In the genomic region with DNA sequence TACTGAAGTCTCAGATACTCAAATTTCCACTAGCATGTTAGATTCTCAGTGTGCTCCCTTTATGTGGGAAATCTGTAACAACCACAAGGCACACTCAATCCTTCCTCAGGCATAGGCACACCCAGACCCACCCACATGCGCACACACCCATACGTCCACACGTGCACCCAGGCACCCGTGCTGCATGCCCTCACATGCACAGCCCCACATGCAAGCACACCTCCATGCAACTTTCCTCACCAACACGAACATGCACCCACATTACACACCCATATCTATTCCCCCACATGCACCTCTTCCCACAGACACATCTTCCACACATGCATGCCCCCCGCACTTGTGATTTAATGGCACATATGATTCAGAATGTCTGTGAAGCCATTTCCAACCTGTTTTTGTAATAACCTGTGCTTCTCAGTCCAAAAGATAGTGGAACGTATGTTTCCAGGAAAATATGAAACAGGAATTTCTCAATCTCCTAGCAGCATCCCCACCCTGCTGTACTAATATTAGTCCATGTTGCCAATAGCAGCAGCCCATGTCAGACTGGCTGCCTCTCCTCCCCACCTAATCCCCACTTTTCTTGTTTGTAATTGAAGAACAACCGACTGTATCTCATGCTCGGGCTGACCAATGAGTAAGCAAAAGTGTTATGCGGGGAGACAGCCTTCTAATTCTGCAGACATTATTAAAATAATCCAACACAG, we compare ENCODE assay signal across 20 cellular contexts. TPM values are rescaled to one million over a fixed set of nuclear protein-coding genes. Genes with fewer than 3 reads are reported as not detected.
DNase-seq lines count a peak whose midpoint lies in the region; ATAC-seq and TF ChIP-seq lines count a peak whose summit lies in the region.
"Had no signal": no experiment of that assay in that cellular context is flagged by ENCODE, and none has a peak within 500 bp of the region (broad histone marks: within the 10 kb centered on the region; RNA-seq: fewer than 3 reads in every experiment).

No MANE protein-coding gene starts in this region.

- H3K36me3 ChIP-seq in HEK293 (ENCODE audit: control insufficient read depth in 2 of 2, insufficient read depth in 1 of 2, low read length in 2 of 2), result no peaks in the 10 kb centered on the region
- H3K36me3 ChIP-seq in RWPE2 (ENCODE audit: low read depth), result no peaks in the 10 kb centered on the region
- no peaks in the 10 kb centered on the region for H3K36me3 ChIP-seq in esophagus (ENCODE audit: control insufficient read depth in 2 of 2, insufficient read depth in 2 of 2, low read length in 1 of 2)
- H3K36me3 ChIP-seq: SJCRH30 had no signal

- CTCF ChIA-PET in HEK293 (lab: Yijun Ruan, JAX), result interaction anchor here (2.3 to 6.0 kb wide), 2 partner anchors 15 to 81 kb away, joined by 9 to 23 read pairs; no protein-coding TSS in a partner anchor
- CTCF ChIA-PET in activated naive CD4-positive, alpha-beta T cell treated with anti-CD3 and anti-CD28 coated beads, Interleukin-2, amount 10 ng/mL, durations not matched to agents 7 days and 5 days (lab: Charles Lee), result no interaction called here

- no peak overlapping the region for H3K27ac Mint-ChIP-seq in activated naive CD4-positive, alpha-beta T cell treated with anti-CD3 and anti-CD28 coated beads, Interleukin-2, amount 10 ng/mL, durations not matched to agents 7 days and 5 days
- H3K27ac Mint-ChIP-seq: H9, HFFc6 had no signal

- H3K27me3 Mint-ChIP-seq in activated naive CD4-positive, alpha-beta T cell treated with anti-CD3 and anti-CD28 coated beads, Interleukin-2, amount 10 ng/mL, durations not matched to agents 7 days and 5 days, result peaks cover 10% of the 10 kb centered on the region

- POLR2A ChIA-PET in HEK293 (lab: Yijun Ruan, JAX), result no interaction called here

- WGBS in esophagus, 2 donors, result 50 to 57% methylated on average over 10 of the region's 10 CpGs

- H3K36me3 Mint-ChIP-seq in activated naive CD4-positive, alpha-beta T cell treated with anti-CD3 and anti-CD28 coated beads, Interleukin-2, amount 10 ng/mL, durations not matched to agents 7 days and 5 days, result no peaks in the 10 kb centered on the region

- intact Hi-C loops in left colon (cut with DNase I, micrococcal nuclease), result no loop called here

- H3K27ac ChIP-seq in HEK293 (ENCODE audit: extremely low read depth, low read depth, low read length) (no peak overlapping the region), RWPE2 (ENCODE audit: poor library complexity, severe bottlenecking) (no peak overlapping the region), esophagus (ENCODE audit: low read depth in 2 of 2, low read length in 1 of 2) (peak overlapping the region; percentile 44 to 76)
- H3K27ac ChIP-seq: GM23248, SJCRH30 had no signal

- no peak for DNase-seq in RWPE2 (ENCODE audit: low spot score)
- no peak for DNase-seq in left colon
- DNase-seq in activated naive CD4-positive, alpha-beta T cell treated with anti-CD3 and anti-CD28 coated beads, Interleukin-2, amount 10 ng/mL, durations not matched to agents 7 days and 5 days, result no peak
- DNase-seq: Calu3, DND-41, GM23248, H9, HFFc6, IMR-90, KG1, MM.1S, NCI-H2029, NCI-H69, SJCRH30 had no signal

- no peaks in the 10 kb centered on the region for H3K4me1 Mint-ChIP-seq in activated naive CD4-positive, alpha-beta T cell treated with anti-CD3 and anti-CD28 coated beads, Interleukin-2, amount 10 ng/mL, durations not matched to agents 7 days and 5 days
- H3K4me1 Mint-ChIP-seq: H9 had no signal

- H3K9me3 Mint-ChIP-seq in activated naive CD4-positive, alpha-beta T cell treated with anti-CD3 and anti-CD28 coated beads, Interleukin-2, amount 10 ng/mL, durations not matched to agents 7 days and 5 days, result no peaks in the 10 kb centered on the region
- H3K9me3 Mint-ChIP-seq: H9, HFFc6 had no signal

- no peaks in the 10 kb centered on the region for H3K27me3 ChIP-seq in RWPE2 (ENCODE audit: insufficient read depth, poor library complexity, severe bottlenecking)
- no peaks in the 10 kb centered on the region for H3K27me3 ChIP-seq in esophagus (ENCODE audit: control insufficient read depth in 1 of 2, insufficient read depth in 2 of 2, low read length in 2 of 2)

- H3K9me3 ChIP-seq in HEK293 (ENCODE audit: control insufficient read depth, insufficient read depth, low read depth, low read length), result no peaks in the 10 kb centered on the region
- H3K9me3 ChIP-seq in RWPE2 (ENCODE audit: severe bottlenecking), result no peaks in the 10 kb centered on the region
- H3K9me3 ChIP-seq in esophagus (ENCODE audit: control insufficient read depth in 2 of 2, insufficient read depth in 1 of 2, low read depth in 1 of 2, low read length in 1 of 2), result no peaks in the 10 kb centered on the region
- H3K9me3 ChIP-seq: SJCRH30 had no signal

- ATAC-seq in RWPE2 (ENCODE audit: low read depth), result peak; percentile 14; the same call in 1 of the 3 replicates
- peak; percentile 42 for ATAC-seq in left colon
- ATAC-seq in GM18873 (IDR thresholded peaks at IDR 0.05; ENCODE audit: low FRiP score, unreplicated experiment), result no peak
- ATAC-seq in GM19351 (IDR thresholded peaks at IDR 0.05; ENCODE audit: unreplicated experiment), result no peak
- ATAC-seq: Panc1, SK-N-SH treated with all-trans-retinoic acid at 6 μM for 48 hours had no signal

- H3K4me1 ChIP-seq in HEK293 (ENCODE audit: control insufficient read depth, insufficient read depth, low read length) (no peaks in the 10 kb centered on the region), RWPE2 (ENCODE audit: insufficient read depth, poor library complexity, severe bottlenecking) (peaks cover 34% of the 10 kb centered on the region), esophagus (ENCODE audit: control insufficient read depth in 2 of 2, insufficient read depth in 2 of 2, low read length in 1 of 2) (peaks cover 0 to 7% of the 10 kb centered on the region in 2 donors)
- H3K4me1 ChIP-seq: SJCRH30 had no signal

- no peak overlapping the region for H3K4me3 Mint-ChIP-seq in activated naive CD4-positive, alpha-beta T cell treated with anti-CD3 and anti-CD28 coated beads, Interleukin-2, amount 10 ng/mL, durations not matched to agents 7 days and 5 days
- H3K4me3 Mint-ChIP-seq: H9, HFFc6 had no signal

- H3K4me3 ChIP-seq in HEK293 (ENCODE audit: low read depth, low read length) (no peak overlapping the region), RWPE2 (ENCODE audit: severe bottlenecking) (no peak overlapping the region), esophagus (ENCODE audit: low read depth in 1 of 2, low read length in 2 of 2) (no peak overlapping the region)
- H3K4me3 ChIP-seq: GM23248, SJCRH30 had no signal

- TF ChIP-seq CTCF in HEK293 (tag by site-specific recombination; IDR thresholded peaks at IDR 0.05) (no peak), RWPE2 (IDR thresholded peaks at IDR 0.05; ENCODE audit: poor library complexity, severe bottlenecking) (no peak)

TF ChIP-seq in HEK293, 187 proteins besides CTCF, POLR2A, EP300 and RAD21 (continues in another document):
- TF ChIP-seq, protein P1, sequence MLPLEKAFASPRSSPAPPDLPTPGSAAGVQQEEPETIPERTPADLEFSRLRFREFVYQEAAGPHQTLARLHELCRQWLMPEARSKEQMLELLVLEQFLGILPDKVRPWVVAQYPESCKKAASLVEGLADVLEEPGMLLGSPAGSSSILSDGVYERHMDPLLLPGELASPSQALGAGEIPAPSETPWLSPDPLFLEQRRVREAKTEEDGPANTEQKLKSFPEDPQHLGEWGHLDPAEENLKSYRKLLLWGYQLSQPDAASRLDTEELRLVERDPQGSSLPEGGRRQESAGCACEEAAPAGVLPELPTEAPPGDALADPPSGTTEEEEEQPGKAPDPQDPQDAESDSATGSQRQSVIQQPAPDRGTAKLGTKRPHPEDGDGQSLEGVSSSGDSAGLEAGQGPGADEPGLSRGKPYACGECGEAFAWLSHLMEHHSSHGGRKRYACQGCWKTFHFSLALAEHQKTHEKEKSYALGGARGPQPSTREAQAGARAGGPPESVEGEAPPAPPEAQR (tag by site-specific recombination; IDR thresholded peaks at IDR 0.05), result no peak
- TF ChIP-seq, protein P2, sequence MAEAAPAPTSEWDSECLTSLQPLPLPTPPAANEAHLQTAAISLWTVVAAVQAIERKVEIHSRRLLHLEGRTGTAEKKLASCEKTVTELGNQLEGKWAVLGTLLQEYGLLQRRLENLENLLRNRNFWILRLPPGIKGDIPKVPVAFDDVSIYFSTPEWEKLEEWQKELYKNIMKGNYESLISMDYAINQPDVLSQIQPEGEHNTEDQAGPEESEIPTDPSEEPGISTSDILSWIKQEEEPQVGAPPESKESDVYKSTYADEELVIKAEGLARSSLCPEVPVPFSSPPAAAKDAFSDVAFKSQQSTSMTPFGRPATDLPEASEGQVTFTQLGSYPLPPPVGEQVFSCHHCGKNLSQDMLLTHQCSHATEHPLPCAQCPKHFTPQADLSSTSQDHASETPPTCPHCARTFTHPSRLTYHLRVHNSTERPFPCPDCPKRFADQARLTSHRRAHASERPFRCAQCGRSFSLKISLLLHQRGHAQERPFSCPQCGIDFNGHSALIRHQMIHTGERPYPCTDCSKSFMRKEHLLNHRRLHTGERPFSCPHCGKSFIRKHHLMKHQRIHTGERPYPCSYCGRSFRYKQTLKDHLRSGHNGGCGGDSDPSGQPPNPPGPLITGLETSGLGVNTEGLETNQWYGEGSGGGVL (tag by site-specific recombination; IDR thresholded peaks at IDR 0.05), result no peak
- TF ChIP-seq, protein P3, sequence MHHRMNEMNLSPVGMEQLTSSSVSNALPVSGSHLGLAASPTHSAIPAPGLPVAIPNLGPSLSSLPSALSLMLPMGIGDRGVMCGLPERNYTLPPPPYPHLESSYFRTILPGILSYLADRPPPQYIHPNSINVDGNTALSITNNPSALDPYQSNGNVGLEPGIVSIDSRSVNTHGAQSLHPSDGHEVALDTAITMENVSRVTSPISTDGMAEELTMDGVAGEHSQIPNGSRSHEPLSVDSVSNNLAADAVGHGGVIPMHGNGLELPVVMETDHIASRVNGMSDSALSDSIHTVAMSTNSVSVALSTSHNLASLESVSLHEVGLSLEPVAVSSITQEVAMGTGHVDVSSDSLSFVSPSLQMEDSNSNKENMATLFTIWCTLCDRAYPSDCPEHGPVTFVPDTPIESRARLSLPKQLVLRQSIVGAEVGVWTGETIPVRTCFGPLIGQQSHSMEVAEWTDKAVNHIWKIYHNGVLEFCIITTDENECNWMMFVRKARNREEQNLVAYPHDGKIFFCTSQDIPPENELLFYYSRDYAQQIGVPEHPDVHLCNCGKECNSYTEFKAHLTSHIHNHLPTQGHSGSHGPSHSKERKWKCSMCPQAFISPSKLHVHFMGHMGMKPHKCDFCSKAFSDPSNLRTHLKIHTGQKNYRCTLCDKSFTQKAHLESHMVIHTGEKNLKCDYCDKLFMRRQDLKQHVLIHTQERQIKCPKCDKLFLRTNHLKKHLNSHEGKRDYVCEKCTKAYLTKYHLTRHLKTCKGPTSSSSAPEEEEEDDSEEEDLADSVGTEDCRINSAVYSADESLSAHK (tag by site-specific recombination; IDR thresholded peaks at IDR 0.05), result no peak
- 0 out of 2 replicates have a peak, but pooled peaks have one; percentile 16 for TF ChIP-seq KLF1 (tag by site-specific recombination; IDR thresholded peaks at IDR 0.05)
- TF ChIP-seq ZNF404 (tag by site-specific recombination; IDR thresholded peaks at IDR 0.05), result no peak
- no peak for TF ChIP-seq ZNF768 (tag by site-specific recombination; IDR thresholded peaks at IDR 0.05)
- peak; percentile 59; the same call in 1 of the 2 replicates for TF ChIP-seq EGR2 (tag by site-specific recombination; IDR thresholded peaks at IDR 0.05; ENCODE audit: low read depth)

RNA-seq across cellular contexts. Expression of gene CYP24A1, which starts 11.3 kb away (rescaled TPM):
- polyA plus RNA-seq in esophagus, result 1 to 10 TPM in 1 of 2 donors, under 1 TPM in 1; 0.39 to 1.6 TPM
- total RNA-seq in left colon, result not detected
- total RNA-seq: H9, IMR-90, SJCRH30 had no signal
- polyA plus RNA-seq: IMR-90 had no signal

RNA-seq across cellular contexts. Expression of gene PFDN4, which starts 22.8 kb away (rescaled TPM):
- 10 to 100 TPM; 43.8 to 48.3 TPM for polyA plus RNA-seq in esophagus
- total RNA-seq in left colon, result 10 to 100 TPM; 11.1 to 14.7 TPM

Comparison
In these comparisons a context has a peak if more than half of its experiments do, and no peak if none do; other contexts are left out.
1. H3K27ac ChIP-seq: peak in esophagus (2 of 2); none in HEK293 (single experiment) and RWPE2 (single experiment).
2. ATAC-seq: peak in RWPE2 (single experiment) and left colon (single experiment); none in GM18873 (single experiment) and GM19351 (single experiment).